In the genomic region with DNA sequence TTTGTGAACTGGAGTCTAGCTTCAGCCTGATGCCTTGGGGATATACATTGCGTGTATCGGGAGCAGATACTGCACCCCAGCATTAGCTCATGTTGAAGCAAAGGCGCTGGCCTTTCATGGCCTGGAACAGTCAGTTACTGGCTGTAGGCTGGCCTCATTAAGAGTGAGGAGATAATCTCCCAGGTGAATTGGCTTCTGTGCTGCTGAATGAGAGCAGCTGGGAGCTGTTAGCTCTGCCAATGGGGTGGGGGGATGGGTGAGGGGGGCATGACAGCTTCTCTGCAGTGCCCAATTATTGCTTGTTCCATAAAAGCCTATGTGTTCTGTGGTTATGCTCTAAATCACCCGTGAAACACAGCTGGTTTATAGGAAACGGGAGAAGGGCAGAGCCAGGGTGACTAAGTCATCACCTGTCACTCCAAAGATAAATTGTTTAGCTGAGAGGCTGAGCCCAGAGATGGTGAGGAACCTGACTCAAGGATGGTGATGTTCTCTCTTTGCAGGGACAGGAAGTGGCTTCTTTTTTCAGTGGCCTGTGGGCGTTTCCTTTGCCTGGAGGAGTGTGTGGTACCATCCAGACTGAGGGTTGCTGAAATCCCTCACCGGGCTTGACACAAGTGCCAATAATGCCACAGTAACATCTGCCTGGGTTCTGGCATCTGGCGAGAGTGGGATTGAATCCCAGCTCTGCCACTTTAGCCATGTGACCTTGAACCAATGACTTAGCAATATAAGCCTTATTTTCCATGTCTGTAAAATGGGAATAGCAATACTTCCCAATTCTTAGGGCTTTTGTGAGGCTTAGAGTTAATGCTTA, we compare ENCODE assay signal across 8 cellular contexts.
DNase-seq lines count a peak whose midpoint lies in the region; ATAC-seq and TF ChIP-seq lines count a peak whose summit lies in the region.

No MANE protein-coding gene starts in this region.

- DNase-seq in GM12865 (ENCODE audit: low read depth) (peak; percentile 88), NCI-H1436 treated with DMSO at 0.1 percent for 48 hours (lab: John Stamatoyannopoulos, UW) (peak; percentile 96), T1000 (lab: John Stamatoyannopoulos, UW) (peak; percentile 75), astrocyte of the spinal cord (ENCODE audit: low read depth, low spot score) (peak; percentile 79), COR-L47 (lab: John Stamatoyannopoulos, UW) (no peak)
- peak; percentile 77 for DNase-seq in stimulated activated naive CD4-positive, alpha-beta T cell treated with Interleukin-2 at 50 U/mL for 16 hours (lab: John Stamatoyannopoulos, UW)

- peak overlapping the region; percentile 91 for H3K27ac ChIP-seq in mesodermal cell (ENCODE audit: low read depth, low read length, severe bottlenecking)

- 70 to 90% methylated on average over 3 to 7 of the region's 8 CpGs for WGBS in mesodermal cell (ENCODE audit: insufficient coverage in 2 of 2), 2 experiments

- peaks cover 44% of the 10 kb centered on the region for H3K4me1 ChIP-seq in mesodermal cell (ENCODE audit: control insufficient read depth, insufficient read depth, low read length, poor library complexity, severe bottlenecking)

- in situ Hi-C loops in astrocyte of the spinal cord (cut with HindIII; ENCODE audit: low sequenced_read_pairs) = no loop called here

- H3K4me3 ChIP-seq in GM12865 (ENCODE audit: low read depth, low read length) (no peak overlapping the region), astrocyte of the spinal cord (ENCODE audit: low read depth, low read length) (no peak overlapping the region), mesodermal cell (ENCODE audit: extremely low read depth, insufficient read depth, low read length, poor library complexity, severe bottlenecking) (no peak overlapping the region)

- ATAC-seq in HG02623 (IDR thresholded peaks at IDR 0.05; ENCODE audit: unreplicated experiment) = peak; percentile 87

- no peaks in the 10 kb centered on the region for H3K36me3 ChIP-seq in mesodermal cell (ENCODE audit: control insufficient read depth, insufficient read depth, low read length)

- TF ChIP-seq CTCF in GM12865 (IDR thresholded peaks at IDR 0.05; ENCODE audit: insufficient read depth, low read depth, low read length, missing control alignments) (no peak), astrocyte of the spinal cord (IDR thresholded peaks at IDR 0.05; ENCODE audit: low read depth, low read length) (no peak)

- no peaks in the 10 kb centered on the region for H3K9me3 ChIP-seq in mesodermal cell (ENCODE audit: control insufficient read depth, low read length)
